9 cellular contexts compared by ENCODE assay signal in the genomic region with DNA sequence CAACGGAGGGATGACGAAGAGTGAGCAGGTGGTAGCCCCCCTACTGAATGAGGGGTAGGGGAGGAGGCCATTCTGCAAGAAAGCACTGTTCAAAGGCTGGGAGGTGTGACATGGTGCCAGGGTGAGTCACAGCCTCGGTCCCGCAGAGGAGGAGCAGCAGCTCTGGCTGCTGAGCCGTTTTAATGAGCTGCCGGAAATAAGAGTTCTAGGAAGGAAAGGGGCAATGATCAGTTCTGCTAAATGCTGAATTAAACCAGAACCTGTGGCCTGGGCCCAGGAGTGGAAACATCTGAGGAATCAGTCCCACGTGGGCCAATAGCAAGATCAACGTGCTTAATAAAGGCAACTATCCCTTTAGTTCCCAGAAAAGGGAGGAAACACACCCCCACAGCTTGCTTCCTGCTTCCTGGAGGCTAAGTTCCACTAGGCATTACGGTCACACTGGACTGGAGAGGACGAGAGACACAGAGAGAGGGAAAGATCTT. TPM values are rescaled to one million over a fixed set of nuclear protein-coding genes. Genes with fewer than 3 reads are reported as not detected.
DNase-seq lines count a peak whose midpoint lies in the region; TF ChIP-seq lines count a peak whose summit lies in the region.
"Had no signal": no experiment of that assay in that cellular context is flagged by ENCODE, and none has a peak within 500 bp of the region (broad histone marks: within the 10 kb centered on the region; RNA-seq: fewer than 3 reads in every experiment).

No MANE protein-coding gene starts in this region.

- no peaks in the 10 kb centered on the region for H3K27me3 ChIP-seq in Loucy (ENCODE audit: insufficient read depth, low read length, poor library complexity, severe bottlenecking)
- H3K27me3 ChIP-seq in breast epithelium: no peaks in the 10 kb centered on the region
- no peaks in the 10 kb centered on the region for H3K27me3 ChIP-seq in mucosa of stomach (ENCODE audit: control insufficient read depth, insufficient read depth, low read length)

- H3K4me1 ChIP-seq in Loucy (ENCODE audit: insufficient read depth, low read length, poor library complexity, severe bottlenecking): peaks cover 22% of the 10 kb centered on the region
- no peaks in the 10 kb centered on the region for H3K4me1 ChIP-seq in breast epithelium
- H3K4me1 ChIP-seq in mucosa of stomach (ENCODE audit: control insufficient read depth, insufficient read depth, low read length): peaks cover 17% of the 10 kb centered on the region

- no peaks in the 10 kb centered on the region for H3K9me3 ChIP-seq in Loucy (ENCODE audit: insufficient read depth, low read depth, low read length)
- no peaks in the 10 kb centered on the region for H3K9me3 ChIP-seq in breast epithelium
- H3K9me3 ChIP-seq in mucosa of stomach (ENCODE audit: control insufficient read depth, low read length): no peaks in the 10 kb centered on the region

- peaks cover 20% of the 10 kb centered on the region for H4K20me1 ChIP-seq in Loucy (ENCODE audit: insufficient read depth, low read length, poor library complexity, severe bottlenecking)

- peak overlapping the region; percentile 73 for H3K4me3 ChIP-seq in Loucy (ENCODE audit: low read length, poor library complexity, severe bottlenecking)
- no peak overlapping the region for H3K4me3 ChIP-seq in breast epithelium
- H3K4me3 ChIP-seq in mucosa of stomach (ENCODE audit: low read length): no peak overlapping the region

- intact Hi-C loops in breast epithelium (cut with DNase I; ENCODE audit: low total_unique reads): no loop called here

- peak overlapping the region; percentile 85 for H3K4me2 ChIP-seq in Loucy (ENCODE audit: low read depth, low read length, poor library complexity, severe bottlenecking)
- H3K4me2 ChIP-seq: KMS-11 had no signal

- H3K27ac ChIP-seq in breast epithelium: peak overlapping the region; percentile 25 to 81
- H3K27ac ChIP-seq: KMS-11 had no signal

- no peak for TF ChIP-seq CTCF in Loucy (conservative IDR thresholded peaks at IDR 0.05; ENCODE audit: low read length)
- no peak for TF ChIP-seq CTCF in breast epithelium (IDR thresholded peaks at IDR 0.05)

- no peaks in the 10 kb centered on the region for H3F3A ChIP-seq in Loucy (ENCODE audit: low read depth)

- peaks cover 60% of the 10 kb centered on the region for H3K79me2 ChIP-seq in Loucy (ENCODE audit: insufficient read depth, low read length)

- no peak for TF ChIP-seq POLR2A in breast epithelium (IDR thresholded peaks at IDR 0.05)

- H2AFZ ChIP-seq in Loucy (ENCODE audit: low read length): no peak overlapping the region

- H3K9ac ChIP-seq in Loucy (ENCODE audit: low read depth, low read length, poor library complexity, severe bottlenecking): peak overlapping the region; percentile 67
- peak overlapping the region; percentile 56 for H3K9ac ChIP-seq in mucosa of stomach (ENCODE audit: low read length)
- H3K9ac ChIP-seq: KMS-11 had no signal

- H3K36me3 ChIP-seq in Loucy (ENCODE audit: insufficient read depth, low read length) (peaks cover 24% of the 10 kb centered on the region; the same call in 1 of the 2 replicates), breast epithelium (no peaks in the 10 kb centered on the region), mucosa of stomach (ENCODE audit: control insufficient read depth, insufficient read depth, low read length) (peaks cover 18% of the 10 kb centered on the region)

- no peaks in the 10 kb centered on the region for H3K9me2 ChIP-seq in Loucy (replicated peaks; ENCODE audit: low read depth, low read length)

- DNase-seq in AG08395 (ENCODE audit: low spot score): peak; percentile 47
- DNase-seq in breast epithelium (ENCODE audit: low spot score in 2 of 2): no peak
- DNase-seq in effector CD8-positive, alpha-beta T cell (lab: John Stamatoyannopoulos, UW): no peak
- DNase-seq in NCI-H748 (lab: John Stamatoyannopoulos, UW; ENCODE audit: unreplicated experiment): no peak
- no peak for DNase-seq in NCI-H1436 (lab: John Stamatoyannopoulos, UW)
- no peak for DNase-seq in amniotic stem cell (lab: John Stamatoyannopoulos, UW)

RNA-seq across cellular contexts. Expression of gene ABCD4, which starts 3.6 kb away (rescaled TPM):
- total RNA-seq in breast epithelium: 10 to 100 TPM; 38.2 to 57.0 (median 54.7) TPM

RNA-seq across cellular contexts. Expression of gene VRTN, which starts 49.2 kb away (rescaled TPM):
- not detected for total RNA-seq in breast epithelium

RNA-seq across cellular contexts. Expression of gene VSX2, which starts 59.9 kb away (rescaled TPM):
- not detected for total RNA-seq in breast epithelium
